ENCODE assay signal across 21 cellular contexts in the genomic region with DNA sequence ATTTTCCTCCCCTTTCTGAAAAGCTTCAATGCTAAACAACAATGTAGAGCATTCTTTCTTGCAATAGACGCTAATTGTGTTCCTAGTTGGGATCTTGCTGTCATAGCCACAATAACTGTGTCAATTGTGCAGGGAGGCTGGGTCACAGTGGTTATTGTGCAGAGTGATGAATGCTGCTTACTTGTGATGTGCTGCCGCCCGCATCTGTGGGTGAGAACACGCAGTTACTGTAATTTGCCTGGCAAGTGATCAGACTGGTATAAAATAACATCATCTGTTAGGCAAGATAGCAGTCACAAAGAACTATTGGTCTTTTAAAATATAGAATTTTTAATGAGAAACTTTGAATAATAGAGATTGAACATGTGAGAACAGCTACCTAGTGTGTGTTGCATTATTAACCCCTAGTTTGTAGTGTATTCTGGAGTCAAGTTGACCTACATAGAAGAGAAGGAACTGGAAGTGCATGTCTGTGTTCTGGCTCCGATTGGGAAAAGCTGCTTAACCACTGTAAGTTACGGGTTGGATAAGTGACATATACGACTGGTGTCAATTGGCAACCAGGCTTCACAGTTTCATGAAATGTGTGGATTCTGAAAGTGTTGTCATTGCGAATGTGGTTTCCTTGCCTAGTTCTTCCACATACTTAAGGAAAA. TPM values are rescaled to one million over a fixed set of nuclear protein-coding genes. Genes with fewer than 3 reads are reported as not detected.
DNase-seq lines count a peak whose midpoint lies in the region; ATAC-seq lines count a peak whose summit lies in the region.
"Had no signal": no experiment of that assay in that cellular context is flagged by ENCODE, and none has a peak within 500 bp of the region (broad histone marks: within the 10 kb centered on the region; RNA-seq: fewer than 3 reads in every experiment).

No MANE protein-coding gene starts in this region.

- DNase-seq in NCI-H526 (lab: John Stamatoyannopoulos, UW) (peak; percentile 27 to 63), caudate nucleus (lab: John Stamatoyannopoulos, UW) (peak in 60 of 61 donors; percentile 8 to 94 (median 75)), inferior parietal cortex (ENCODE audit: extremely low spot score) (peak; percentile 92), sciatic nerve (ENCODE audit: low spot score) (no peak), GM19240 (ENCODE audit: insufficient read length, low spot score) (no peak)
- DNase-seq in stimulated activated CD4-positive, alpha-beta T cell treated with anti-CD3 and anti-CD28 coated beads, Interleukin-12 subunit alpha, Interleukin-12 subunit beta, amount 100 ng/mL, for 4 hours, result no peak
- DNase-seq: activated CD8-positive, alpha-beta T cell treated with anti-CD3 and anti-CD28 coated beads for 36 hours; activated naive CD4-positive, alpha-beta T cell treated with anti-CD3 and anti-CD28 coated beads, Interleukin-2, amount 10 ng/mL, durations not matched to agents 7 days and 5 days; activated T-cell treated with anti-CD3 and anti-CD28 coated beads, Interleukin-2, amount 50 U/mL, for 24 hours; Caco-2; EL; NCI-H1105 treated with DMSO at 0.1 percent for 48 hours; PC-9; right cardiac atrium; transverse colon had no signal

- intact Hi-C loops in sciatic nerve (cut with DNase I), result no loop called here

- peak overlapping the region; percentile 93 for H3K27ac ChIP-seq in caudate nucleus (ENCODE audit: low read depth, low read length)
- H3K27ac ChIP-seq: coronary artery, neutrophil, PC-9, transverse colon had no signal

- ATAC-seq in sciatic nerve (peak; percentile 79), HG02642 (IDR thresholded peaks at IDR 0.05; ENCODE audit: poor library complexity, unreplicated experiment) (no peak)
- ATAC-seq: activated CD8-positive, alpha-beta T cell treated with anti-CD3 and anti-CD28 coated beads for 36 hours; GM23338; left lobe of liver; right cardiac atrium; WTC11 had no signal

RNA-seq across cellular contexts. Expression of gene SLAIN1, which starts 43.6 kb away (rescaled TPM):
- total RNA-seq in sciatic nerve, result 10.1 TPM

Comparison
In these comparisons a context has a peak if more than half of its experiments do, and no peak if none do; other contexts are left out.
1. DNase-seq: peak in NCI-H526 (2 of 2), caudate nucleus (60 of 61) and inferior parietal cortex (single experiment); none in sciatic nerve (single experiment), stimulated activated CD4-positive, alpha-beta T cell treated with anti-CD3 and anti-CD28 coated beads, Interleukin-12 subunit alpha, Interleukin-12 subunit beta, amount 100 ng/mL, for 4 hours (single experiment) and GM19240 (single experiment).